ENCODE assay signal across 29 cellular contexts in the genomic region with DNA sequence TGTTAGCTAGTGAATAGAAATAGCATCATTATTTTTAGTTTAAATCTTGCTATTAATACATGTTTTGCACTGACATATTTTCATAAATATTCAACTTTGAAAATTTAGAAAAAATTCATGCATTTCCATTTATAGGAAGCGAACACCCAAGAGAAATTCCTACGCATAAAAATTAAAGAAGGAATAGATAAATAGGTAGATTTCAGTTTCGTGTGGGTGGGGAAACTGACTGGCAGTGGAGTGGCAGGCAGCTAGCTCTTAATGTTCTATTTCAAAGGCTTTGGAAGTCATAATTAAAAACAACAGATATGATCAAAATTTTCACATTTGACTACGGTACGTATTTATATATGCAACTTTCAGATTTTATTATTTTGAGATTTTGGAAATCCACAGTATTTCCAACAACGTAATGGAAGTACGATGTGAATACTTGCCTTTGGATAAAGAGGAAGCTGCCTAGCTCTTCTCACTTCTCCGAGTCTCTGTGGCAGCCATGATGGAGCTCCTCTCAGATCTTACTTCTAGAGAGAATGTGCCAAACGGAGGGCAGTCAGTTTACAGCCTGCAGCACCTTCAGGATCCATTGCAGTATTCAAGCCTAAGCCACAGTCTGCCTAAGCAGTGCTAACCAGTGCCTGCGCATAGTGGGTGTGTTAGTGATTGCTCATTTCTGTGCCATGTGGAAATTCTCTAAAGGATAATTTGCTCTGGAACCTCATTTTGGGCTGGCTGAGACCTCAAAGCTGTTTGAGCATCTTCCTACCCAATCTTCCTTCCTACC.
"Had no signal": no experiment of that assay in that cellular context is flagged by ENCODE, and none has a peak within 500 bp of the region (broad histone marks: within the 10 kb centered on the region; RNA-seq: fewer than 3 reads in every experiment).

No MANE protein-coding gene starts in this region.

- H3K36me3 ChIP-seq: left ventricle myocardium inferior, neutrophil, ovary, stomach, suprapubic skin, thoracic aorta, tibial nerve, uterus had no signal

- H3K36me3 Mint-ChIP-seq: naive thymus-derived CD8-positive, alpha-beta T cell; stimulated activated naive B cell treated with anti-CD40 and anti-IgM and Interleukin-4, amounts not matched to agents 10 μg/mL and 1 μg/mL and 100 μg/mL, for 72 hours; type B pancreatic cell had no signal

- H3K9me3 Mint-ChIP-seq: nephron; neural crest cell; stimulated activated naive B cell treated with anti-CD40 and anti-IgM and Interleukin-4, amounts not matched to agents 10 μg/mL and 1 μg/mL and 100 μg/mL, for 72 hours; type B pancreatic cell had no signal

- H3K4me3 ChIP-seq: hepatocyte, left ventricle myocardium inferior, lung, mucosa of descending colon, ovary, skin epidermis, stomach, suprapubic skin, thoracic aorta, tibial nerve, uterus had no signal

- H3K4me1 Mint-ChIP-seq: naive thymus-derived CD8-positive, alpha-beta T cell; nephron; neural crest cell; stimulated activated naive B cell treated with anti-CD40 and anti-IgM and Interleukin-4, amounts not matched to agents 10 μg/mL and 1 μg/mL and 100 μg/mL, for 72 hours had no signal

- H2AFZ ChIP-seq: hepatocyte had no signal

- H3K9me3 ChIP-seq: left ventricle myocardium inferior, mucosa of descending colon, neutrophil, ovary, stomach, suprapubic skin, thoracic aorta, tibial nerve, uterus had no signal

- H3K27me3 Mint-ChIP-seq: progenitor cell of endocrine pancreas, type B pancreatic cell had no signal

- DNase-seq: islet precursor cell; left ventricle myocardium inferior; midbrain; mucosa of descending colon; naive thymus-derived CD8-positive, alpha-beta T cell; occipital lobe; ovary; retina; right cardiac atrium; stimulated activated CD4-positive, alpha-beta T cell treated with anti-CD3 and anti-CD28 coated beads, Interleukin-12 subunit alpha, Interleukin-12 subunit beta, amount 100 ng/mL, for 4 hours; stimulated activated CD4-positive, alpha-beta T cell treated with anti-CD3 and anti-CD28 coated beads, Interleukin-15, amount 100 ng/mL, for 24 hours; stimulated activated CD4-positive, alpha-beta T cell treated with anti-CD3 and anti-CD28 coated beads, Interleukin-2, amount 100 ng/mL, for 24 hours; stimulated activated CD4-positive, alpha-beta T cell treated with anti-CD3 and anti-CD28 coated beads, Interleukin-4, amount 100 ng/mL, for 1 hour; stimulated activated naive B cell treated with anti-CD40 and anti-IgM and Interleukin-4, amounts not matched to agents 10 μg/mL and 1 μg/mL and 100 μg/mL, for 72 hours; stimulated activated naive CD8-positive, alpha-beta T cell treated with anti-CD3 and anti-CD28 coated beads, Interleukin-15, Interleukin-2, amounts not matched to agents 100 U/mL and 50 U/mL, for 24 hours; stomach; uterus had no signal

- ATAC-seq: mucosa of descending colon; naive thymus-derived CD8-positive, alpha-beta T cell; right cardiac atrium; sciatic nerve; stimulated activated naive B cell treated with anti-CD40 and anti-IgM and Interleukin-4, amounts not matched to agents 10 μg/mL and 1 μg/mL and 100 μg/mL, for 72 hours; stimulated activated naive CD8-positive, alpha-beta T cell treated with anti-CD3 and anti-CD28 coated beads, Interleukin-15, Interleukin-2, amounts not matched to agents 100 U/mL and 50 U/mL, for 24 hours had no signal

- H3K27ac ChIP-seq: hepatocyte, left ventricle myocardium inferior, neutrophil, ovary, skin epidermis, stomach, suprapubic skin, thoracic aorta, tibial nerve, uterus had no signal

- H3K79me2 ChIP-seq: hepatocyte had no signal

- H3K4me1 ChIP-seq: left ventricle myocardium inferior, stomach, suprapubic skin, tibial nerve, uterus had no signal

- H3K4me3 Mint-ChIP-seq: naive thymus-derived CD8-positive, alpha-beta T cell; nephron; neural crest cell; stimulated activated naive B cell treated with anti-CD40 and anti-IgM and Interleukin-4, amounts not matched to agents 10 μg/mL and 1 μg/mL and 100 μg/mL, for 72 hours; type B pancreatic cell had no signal

- H3K27me3 ChIP-seq: hepatocyte, neutrophil, ovary, stomach, suprapubic skin, tibial nerve, uterus had no signal

- H3K27ac Mint-ChIP-seq: naive thymus-derived CD8-positive, alpha-beta T cell; nephron; progenitor cell of endocrine pancreas; stimulated activated naive B cell treated with anti-CD40 and anti-IgM and Interleukin-4, amounts not matched to agents 10 μg/mL and 1 μg/mL and 100 μg/mL, for 72 hours; type B pancreatic cell had no signal

- H3K4me2 ChIP-seq: hepatocyte had no signal
